Comparison of ENCODE assay signal across 8 cellular contexts in genomic region chr15:85795320-85795668, GRCh38. TPM values are rescaled to one million over a fixed set of nuclear protein-coding genes. Genes with fewer than 3 reads are reported as not detected.
A peak's percentile ranks its signal among the peaks of the same experiment; 100 is the strongest.
DNase-seq lines count a peak whose midpoint lies in the region; ATAC-seq and TF ChIP-seq lines count a peak whose summit lies in the region.

No MANE protein-coding gene starts in this region.

- TF ChIP-seq EP300 in stomach (IDR thresholded peaks at IDR 0.05) = no peak

- peaks cover 34% of the 10 kb centered on the region for H3K4me1 Mint-ChIP-seq in T-helper 2 cell treated with Interferon-gamma antibody and Interleukin-4, amounts not matched to agents 5 μg/mL and 100 μg/mL, for 36 hours (ENCODE audit: low read depth)
- peaks cover 37 to 44% (median 38%) of the 10 kb centered on the region in 3 donors for H3K4me1 Mint-ChIP-seq in T-cell

- no peak for DNase-seq in T-helper 2 cell treated with Interferon-gamma antibody and Interleukin-4, amounts not matched to agents 5 μg/mL and 100 μg/mL, for 36 hours (ENCODE audit: low spot score)
- DNase-seq in T-helper 2 cell (no peak), T-cell (no peak), stomach (no peak), NCI-H1048 (lab: John Stamatoyannopoulos, UW) (no peak)
- DNase-seq in activated CD4-positive, alpha-beta T cell treated with anti-CD3 and anti-CD28 coated beads for 1 hour = no peak

- H3K36me3 ChIP-seq in iPS-15b (ENCODE audit: control insufficient read depth, insufficient read depth, low read length) = no peaks in the 10 kb centered on the region
- no peaks in the 10 kb centered on the region for H3K36me3 ChIP-seq in stomach

- CTCF ChIA-PET in T-cell (lab: Charles Lee) = interaction anchor here in 1 of 2 donors (0.6 kb wide), 1 partner anchor 66 kb away, joined by 3 read pairs; no protein-coding TSS in a partner anchor

- H3K4me3 ChIP-seq in iPS-15b (ENCODE audit: low read depth, low read length) (peak overlapping the region; percentile 14), stomach (peak overlapping the region; percentile 88 to 95 (median 92))

- H3K27me3 ChIP-seq in iPS-15b (ENCODE audit: control insufficient read depth, insufficient read depth, low read length) (peaks cover 13% of the 10 kb centered on the region), stomach (no peaks in the 10 kb centered on the region)

- TF ChIP-seq POLR2A in stomach (IDR thresholded peaks at IDR 0.05) = no peak

- H3K9ac ChIP-seq in iPS-15b (ENCODE audit: low read depth, low read length) = no peak overlapping the region

- H3K4me1 ChIP-seq in iPS-15b (ENCODE audit: control insufficient read depth, insufficient read depth, low read length) (peaks cover 16% of the 10 kb centered on the region), stomach (peaks cover 26 to 41% (median 36%) of the 10 kb centered on the region in 4 donors)

- peaks cover 5% of the 10 kb centered on the region for H3K27me3 Mint-ChIP-seq in T-helper 2 cell treated with Interferon-gamma antibody and Interleukin-4, amounts not matched to agents 5 μg/mL and 100 μg/mL, for 36 hours (ENCODE audit: low read depth)
- H3K27me3 Mint-ChIP-seq in T-cell = no peaks in the 10 kb centered on the region

- 13 to 25% (median 21%) methylated on average over 8 of the region's 8 CpGs for whole genome bisulfite sequencing in stomach, 5 donors

- H3K4me3 Mint-ChIP-seq in T-helper 2 cell treated with Interferon-gamma antibody and Interleukin-4, amounts not matched to agents 5 μg/mL and 100 μg/mL, for 36 hours = peak overlapping the region; percentile 84
- peak overlapping the region; percentile 69 to 84 (median 72) for H3K4me3 Mint-ChIP-seq in T-cell

- POLR2A ChIA-PET in T-cell (lab: Charles Lee) = no interaction called here

- no peaks in the 10 kb centered on the region for H3K9me3 ChIP-seq in iPS-15b (ENCODE audit: control insufficient read depth, insufficient read depth, low read length)
- no peaks in the 10 kb centered on the region for H3K9me3 ChIP-seq in stomach

- intact Hi-C loops in stomach (cut with DNase I; ENCODE audit: low total_unique reads) = no loop called here

- H3K27ac Mint-ChIP-seq in T-helper 2 cell treated with Interferon-gamma antibody and Interleukin-4, amounts not matched to agents 5 μg/mL and 100 μg/mL, for 36 hours = no peak overlapping the region
- peak overlapping the region; percentile 72 to 79 for H3K27ac Mint-ChIP-seq in T-cell

- no peak for TF ChIP-seq CTCF in stomach (IDR thresholded peaks at IDR 0.05)

- no peaks in the 10 kb centered on the region for H3K9me3 Mint-ChIP-seq in T-helper 2 cell treated with Interferon-gamma antibody and Interleukin-4, amounts not matched to agents 5 μg/mL and 100 μg/mL, for 36 hours
- no peaks in the 10 kb centered on the region for H3K9me3 Mint-ChIP-seq in T-cell

- peaks cover 3% of the 10 kb centered on the region for H3K36me3 Mint-ChIP-seq in T-helper 2 cell treated with Interferon-gamma antibody and Interleukin-4, amounts not matched to agents 5 μg/mL and 100 μg/mL, for 36 hours (ENCODE audit: low read depth)
- H3K36me3 Mint-ChIP-seq in T-cell = peaks cover 3% of the 10 kb centered on the region

- ATAC-seq in T-cell (replicated peaks in 1 of 4) (peak in 1 of 4 experiments; percentile 1), HG02885 (IDR thresholded peaks at IDR 0.05; ENCODE audit: poor library complexity, unreplicated experiment) (no peak)

- H3K27ac ChIP-seq in stomach = peak overlapping the region; percentile 58 to 94 (median 92)

RNA-seq across cellular contexts. Expression of gene KLHL25, which starts 0.6 kb away (rescaled TPM):
- 10 to 100 TPM in 4 of 5 donors, 1 to 10 TPM in 1; 7.9 to 16.7 (median 13.6) TPM for total RNA-seq in T-cell
- 10 to 100 TPM in 1 of 5 donors, 1 to 10 TPM in 4; 1.2 to 36.2 (median 6.4) TPM for total RNA-seq in stomach
- polyA plus RNA-seq in stomach = 1 to 10 TPM; 4.3 to 6.4 (median 5.2) TPM
